In the genomic region with DNA sequence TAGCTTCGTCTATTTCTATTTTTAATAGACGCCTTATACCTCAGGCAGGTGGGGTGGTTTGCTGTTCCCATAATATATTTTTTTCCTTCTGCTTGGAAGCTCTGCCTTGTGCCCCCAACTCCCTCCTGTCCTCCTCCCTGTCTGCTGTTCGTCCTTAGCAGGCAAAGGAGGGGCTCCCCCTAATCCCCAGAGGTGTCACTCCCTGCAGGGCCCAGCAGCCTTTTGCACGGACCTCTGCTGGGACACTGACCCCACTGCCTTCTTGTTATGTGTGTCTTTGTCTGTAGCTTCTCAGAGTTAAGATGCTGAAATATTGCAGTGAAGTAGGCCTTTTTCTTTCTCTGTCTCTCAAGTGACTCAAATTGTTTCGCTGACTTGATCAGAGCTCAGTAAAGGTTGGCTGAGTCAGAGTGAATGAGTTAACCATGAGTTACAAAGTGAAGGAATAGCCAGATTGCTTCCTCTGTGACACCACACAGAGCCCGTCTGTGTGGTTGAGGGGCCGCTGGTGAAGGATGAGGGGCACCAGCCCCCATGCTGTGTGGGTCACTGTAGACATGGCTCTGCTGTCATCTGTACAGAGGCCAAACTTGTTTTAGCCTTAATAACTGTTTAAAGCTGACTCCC, we compare ENCODE assay signal across 9 cellular contexts. TPM values are rescaled to one million over a fixed set of nuclear protein-coding genes. Genes with fewer than 3 reads are reported as not detected.
DNase-seq lines count a peak whose midpoint lies in the region; ATAC-seq and TF ChIP-seq lines count a peak whose summit lies in the region.
"Had no signal": no experiment of that assay in that cellular context is flagged by ENCODE, and none has a peak within 500 bp of the region (broad histone marks: within the 10 kb centered on the region; RNA-seq: fewer than 3 reads in every experiment).

No MANE protein-coding gene starts in this region.

- DNase-seq in activated T-cell treated with anti-CD3 and anti-CD28 coated beads, Interleukin-2, amount 50 U/mL, for 24 hours = no peak
- DNase-seq in activated T-cell treated with anti-CD3 and anti-CD28 coated beads for 4 hours (no peak), epithelial cell of esophagus (ENCODE audit: low read depth) (peak; percentile 82), stromal cell of bone marrow (ENCODE audit: low read depth) (peak; percentile 68), LoVo (ENCODE audit: low spot score) (no peak), inferior parietal cortex (ENCODE audit: extremely low spot score) (no peak), cardiac septum (ENCODE audit: low spot score) (no peak)
- DNase-seq: DND-41 had no signal

- H3K9me3 Mint-ChIP-seq in activated T-cell treated with anti-CD3 and anti-CD28 coated beads, Interleukin-2, amount 50 U/mL, for 24 hours = no peaks in the 10 kb centered on the region

- H3K27ac Mint-ChIP-seq in activated T-cell treated with anti-CD3 and anti-CD28 coated beads, Interleukin-2, amount 50 U/mL, for 24 hours = peak overlapping the region; percentile 73

- no peak for TF ChIP-seq CTCF in epithelial cell of esophagus (IDR thresholded peaks at IDR 0.05; ENCODE audit: insufficient read depth, low read depth, low read length, missing control alignments)

- H3K4me1 Mint-ChIP-seq in activated T-cell treated with anti-CD3 and anti-CD28 coated beads, Interleukin-2, amount 50 U/mL, for 24 hours (ENCODE audit: low read depth) = peaks cover 15% of the 10 kb centered on the region

- H3K27me3 Mint-ChIP-seq in activated T-cell treated with anti-CD3 and anti-CD28 coated beads, Interleukin-2, amount 50 U/mL, for 24 hours = no peaks in the 10 kb centered on the region

- peak; percentile 59 for ATAC-seq in HG03342 (IDR thresholded peaks at IDR 0.05; ENCODE audit: unreplicated experiment)

- intact Hi-C loops in cardiac septum (cut with DNase I) = no loop called here

- no peak overlapping the region for H3K4me3 Mint-ChIP-seq in activated T-cell treated with anti-CD3 and anti-CD28 coated beads, Interleukin-2, amount 50 U/mL, for 24 hours

- no peak overlapping the region for H3K4me3 ChIP-seq in epithelial cell of esophagus (ENCODE audit: low read length)

- no peaks in the 10 kb centered on the region for H3K36me3 Mint-ChIP-seq in activated T-cell treated with anti-CD3 and anti-CD28 coated beads, Interleukin-2, amount 50 U/mL, for 24 hours (ENCODE audit: low read depth)

RNA-seq across cellular contexts. Expression of a gene that starts 47.7 kb away (rescaled TPM):
- 20.3 TPM for total RNA-seq in cardiac septum

Comparison
In these comparisons a context has a peak if more than half of its experiments do, and no peak if none do; other contexts are left out.
1. DNase-seq: peak in epithelial cell of esophagus (single experiment) and stromal cell of bone marrow (single experiment); none in activated T-cell treated with anti-CD3 and anti-CD28 coated beads, Interleukin-2, amount 50 U/mL, for 24 hours (single experiment), activated T-cell treated with anti-CD3 and anti-CD28 coated beads for 4 hours (single experiment), LoVo (single experiment), inferior parietal cortex (single experiment) and cardiac septum (single experiment).